ENCODE assay signal across 17 cellular contexts in the genomic region with DNA sequence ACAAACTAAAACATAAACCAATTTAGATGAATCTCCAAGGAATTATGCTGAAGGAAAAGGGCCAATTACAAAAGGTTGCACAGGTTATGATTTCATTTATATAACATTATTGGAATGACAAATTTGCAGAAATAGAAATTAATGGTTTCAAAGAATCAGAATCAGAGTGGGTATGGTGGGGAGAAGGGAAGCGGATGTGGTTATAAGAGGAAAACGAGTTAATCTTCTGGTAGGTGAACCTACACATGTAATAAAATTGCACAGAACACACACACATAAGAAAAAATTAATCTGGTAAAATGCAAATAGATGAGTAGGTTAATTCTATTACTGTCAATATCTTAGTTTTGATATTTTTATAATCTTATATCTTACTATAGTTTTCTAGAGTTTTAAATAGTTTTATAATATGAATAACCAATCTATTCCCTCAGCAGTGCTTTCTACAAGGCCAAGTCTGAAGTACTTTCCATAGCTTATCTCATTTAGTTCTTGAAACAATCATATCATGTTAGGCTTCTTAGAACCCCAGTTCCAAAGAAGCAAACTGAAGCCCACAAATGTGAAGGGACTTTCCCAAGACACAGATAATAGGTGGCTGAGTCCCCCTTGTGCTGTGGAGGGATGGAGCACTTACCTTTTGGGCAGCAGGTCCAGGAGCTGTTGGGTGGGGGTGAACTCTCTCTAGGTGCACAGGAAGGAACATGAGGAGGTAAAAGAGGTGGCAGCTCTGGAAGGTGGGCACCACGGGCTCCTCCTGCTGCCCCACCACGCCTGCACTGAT. TPM values are rescaled to one million over a fixed set of nuclear protein-coding genes. Genes with fewer than 3 reads are reported as not detected.
A peak's percentile ranks its signal among the peaks of the same experiment; 100 is the strongest.
DNase-seq lines count a peak whose midpoint lies in the region; ATAC-seq lines count a peak whose summit lies in the region.
"Had no signal": no experiment of that assay in that cellular context is flagged by ENCODE, and none has a peak within 500 bp of the region (broad histone marks: within the 10 kb centered on the region; RNA-seq: fewer than 3 reads in every experiment).

No MANE protein-coding gene starts in this region.

- peaks cover 35% of the 10 kb centered on the region for H3K9me3 Mint-ChIP-seq in activated T-cell treated with anti-CD3 and anti-CD28 coated beads, Interleukin-2, amount 50 U/mL, for 24 hours
- H3K9me3 Mint-ChIP-seq in T-helper 1 cell treated with Interleukin-12 subunit alpha and Interleukin-12 subunit beta and Interleukin-4 antibody, amounts not matched to agents 30 μg/mL and 1 μg/mL, for 36 hours = peaks cover 35% of the 10 kb centered on the region
- peaks cover 27% of the 10 kb centered on the region for H3K9me3 Mint-ChIP-seq in activated T-helper 1 cell treated with anti-CD3 and anti-CD28 coated beads, Interleukin-12 subunit alpha, Interleukin-12 subunit beta, Interleukin-2, Interleukin-4 antibody, amounts not matched to agents 30 ng/mL and 10 ng/mL and 1 ng/mL, durations not matched to agents 14 hours and 24 hours and 36 hours
- peaks cover 23% of the 10 kb centered on the region for H3K9me3 Mint-ChIP-seq in stimulated activated effector memory CD8-positive, alpha-beta T cell treated with anti-CD3 and anti-CD28 coated beads, Interleukin-12 subunit alpha, Interleukin-12 subunit beta, amount 100 ng/mL, for 72 hours

- no peak for DNase-seq in activated T-cell treated with anti-CD3 and anti-CD28 coated beads, Interleukin-2, amount 50 U/mL, for 24 hours
- DNase-seq in activated T-cell treated with anti-CD3 and anti-CD28 coated beads, Interleukin-2, amount 50 U/mL, for 1 hour = no peak
- no peak for DNase-seq in activated T-helper 1 cell treated with anti-CD3 and anti-CD28 coated beads, Interleukin-12 subunit alpha, Interleukin-12 subunit beta, Interleukin-2, Interleukin-4 antibody, amounts not matched to agents 30 ng/mL and 10 ng/mL and 1 ng/mL, durations not matched to agents 14 hours and 24 hours and 36 hours (ENCODE audit: low spot score)
- DNase-seq in stimulated activated effector memory CD8-positive, alpha-beta T cell treated with anti-CD3 and anti-CD28 coated beads, Interleukin-12 subunit alpha, Interleukin-12 subunit beta, amount 100 ng/mL, for 72 hours (ENCODE audit: low spot score in 2 of 2) = no peak
- DNase-seq in MG63 (no peak), NCI-H82 (lab: John Stamatoyannopoulos, UW) (no peak), NCI-H1417 treated with DMSO at 0.1 percent for 48 hours (lab: John Stamatoyannopoulos, UW) (no peak)
- DNase-seq: ACHN, DMS53, H9, KBM-7, NCI-H1092 treated with DMSO at 0.1 percent for 48 hours, NCI-H187 had no signal

- H3K36me3 ChIP-seq in MG63 = peaks cover 63% of the 10 kb centered on the region

- H3K4me3 Mint-ChIP-seq in activated T-cell treated with anti-CD3 and anti-CD28 coated beads, Interleukin-2, amount 50 U/mL, for 24 hours = no peak overlapping the region
- peak overlapping the region; percentile 31 for H3K4me3 Mint-ChIP-seq in T-helper 1 cell treated with Interleukin-12 subunit alpha and Interleukin-12 subunit beta and Interleukin-4 antibody, amounts not matched to agents 30 μg/mL and 1 μg/mL, for 36 hours
- no peak overlapping the region for H3K4me3 Mint-ChIP-seq in activated T-helper 1 cell treated with anti-CD3 and anti-CD28 coated beads, Interleukin-12 subunit alpha, Interleukin-12 subunit beta, Interleukin-2, Interleukin-4 antibody, amounts not matched to agents 30 ng/mL and 10 ng/mL and 1 ng/mL, durations not matched to agents 14 hours and 24 hours and 36 hours
- H3K4me3 Mint-ChIP-seq in stimulated activated effector memory CD8-positive, alpha-beta T cell treated with anti-CD3 and anti-CD28 coated beads, Interleukin-12 subunit alpha, Interleukin-12 subunit beta, amount 100 ng/mL, for 72 hours = no peak overlapping the region
- H3K4me3 Mint-ChIP-seq: H9 had no signal

- H3K36me3 Mint-ChIP-seq in activated T-cell treated with anti-CD3 and anti-CD28 coated beads, Interleukin-2, amount 50 U/mL, for 24 hours (ENCODE audit: low read depth) = peaks cover 79% of the 10 kb centered on the region
- peaks cover 42% of the 10 kb centered on the region for H3K36me3 Mint-ChIP-seq in T-helper 1 cell treated with Interleukin-12 subunit alpha and Interleukin-12 subunit beta and Interleukin-4 antibody, amounts not matched to agents 30 μg/mL and 1 μg/mL, for 36 hours (ENCODE audit: low read depth)
- peaks cover 28% of the 10 kb centered on the region for H3K36me3 Mint-ChIP-seq in activated T-helper 1 cell treated with anti-CD3 and anti-CD28 coated beads, Interleukin-12 subunit alpha, Interleukin-12 subunit beta, Interleukin-2, Interleukin-4 antibody, amounts not matched to agents 30 ng/mL and 10 ng/mL and 1 ng/mL, durations not matched to agents 14 hours and 24 hours and 36 hours (ENCODE audit: low read depth)
- H3K36me3 Mint-ChIP-seq in stimulated activated effector memory CD8-positive, alpha-beta T cell treated with anti-CD3 and anti-CD28 coated beads, Interleukin-12 subunit alpha, Interleukin-12 subunit beta, amount 100 ng/mL, for 72 hours = no peaks in the 10 kb centered on the region

- peaks cover 22% of the 10 kb centered on the region for H3K4me1 Mint-ChIP-seq in activated T-cell treated with anti-CD3 and anti-CD28 coated beads, Interleukin-2, amount 50 U/mL, for 24 hours (ENCODE audit: low read depth)
- peaks cover 9% of the 10 kb centered on the region for H3K4me1 Mint-ChIP-seq in T-helper 1 cell treated with Interleukin-12 subunit alpha and Interleukin-12 subunit beta and Interleukin-4 antibody, amounts not matched to agents 30 μg/mL and 1 μg/mL, for 36 hours (ENCODE audit: low read depth)
- peaks cover 11% of the 10 kb centered on the region for H3K4me1 Mint-ChIP-seq in activated T-helper 1 cell treated with anti-CD3 and anti-CD28 coated beads, Interleukin-12 subunit alpha, Interleukin-12 subunit beta, Interleukin-2, Interleukin-4 antibody, amounts not matched to agents 30 ng/mL and 10 ng/mL and 1 ng/mL, durations not matched to agents 14 hours and 24 hours and 36 hours (ENCODE audit: low read depth)
- peaks cover 22% of the 10 kb centered on the region for H3K4me1 Mint-ChIP-seq in stimulated activated effector memory CD8-positive, alpha-beta T cell treated with anti-CD3 and anti-CD28 coated beads, Interleukin-12 subunit alpha, Interleukin-12 subunit beta, amount 100 ng/mL, for 72 hours
- H3K4me1 Mint-ChIP-seq: H9 had no signal

- no peaks in the 10 kb centered on the region for H3K27me3 ChIP-seq in MG63

- peak overlapping the region; percentile 71 for H3K27ac Mint-ChIP-seq in activated T-cell treated with anti-CD3 and anti-CD28 coated beads, Interleukin-2, amount 50 U/mL, for 24 hours
- H3K27ac Mint-ChIP-seq in T-helper 1 cell treated with Interleukin-12 subunit alpha and Interleukin-12 subunit beta and Interleukin-4 antibody, amounts not matched to agents 30 μg/mL and 1 μg/mL, for 36 hours = peak overlapping the region; percentile 29
- peak overlapping the region; percentile 60 for H3K27ac Mint-ChIP-seq in activated T-helper 1 cell treated with anti-CD3 and anti-CD28 coated beads, Interleukin-12 subunit alpha, Interleukin-12 subunit beta, Interleukin-2, Interleukin-4 antibody, amounts not matched to agents 30 ng/mL and 10 ng/mL and 1 ng/mL, durations not matched to agents 14 hours and 24 hours and 36 hours
- H3K27ac Mint-ChIP-seq in stimulated activated effector memory CD8-positive, alpha-beta T cell treated with anti-CD3 and anti-CD28 coated beads, Interleukin-12 subunit alpha, Interleukin-12 subunit beta, amount 100 ng/mL, for 72 hours = no peak overlapping the region
- H3K27ac Mint-ChIP-seq: H9 had no signal

- peak; percentile 82 for ATAC-seq in stimulated activated effector memory CD8-positive, alpha-beta T cell treated with anti-CD3 and anti-CD28 coated beads, Interleukin-12 subunit alpha, Interleukin-12 subunit beta, amount 100 ng/mL, for 72 hours
- ATAC-seq: GM12878, Panc1 had no signal

- peaks cover 23% of the 10 kb centered on the region for H3K9me3 ChIP-seq in MG63

- H3K4me3 ChIP-seq in MG63 = no peak overlapping the region
- H3K4me3 ChIP-seq: GM12878 had no signal

- no peaks in the 10 kb centered on the region for H3K27me3 Mint-ChIP-seq in activated T-cell treated with anti-CD3 and anti-CD28 coated beads, Interleukin-2, amount 50 U/mL, for 24 hours
- H3K27me3 Mint-ChIP-seq in T-helper 1 cell treated with Interleukin-12 subunit alpha and Interleukin-12 subunit beta and Interleukin-4 antibody, amounts not matched to agents 30 μg/mL and 1 μg/mL, for 36 hours (ENCODE audit: low read depth) = no peaks in the 10 kb centered on the region
- no peaks in the 10 kb centered on the region for H3K27me3 Mint-ChIP-seq in activated T-helper 1 cell treated with anti-CD3 and anti-CD28 coated beads, Interleukin-12 subunit alpha, Interleukin-12 subunit beta, Interleukin-2, Interleukin-4 antibody, amounts not matched to agents 30 ng/mL and 10 ng/mL and 1 ng/mL, durations not matched to agents 14 hours and 24 hours and 36 hours (ENCODE audit: insufficient read depth)
- H3K27me3 Mint-ChIP-seq: CD4-positive, CD25-positive, alpha-beta regulatory T cell had no signal

- intact Hi-C loops in activated T-helper 1 cell treated with anti-CD3 and anti-CD28 coated beads, Interleukin-12 subunit alpha, Interleukin-12 subunit beta, Interleukin-2, Interleukin-4 antibody, amounts not matched to agents 30 ng/mL and 10 ng/mL and 1 ng/mL, durations not matched to agents 14 hours and 24 hours and 36 hours (cut with micrococcal nuclease) = no loop called here

RNA-seq across cellular contexts. Expression of a gene that starts 31.5 kb away (rescaled TPM):
- 18.7 and 19.4 TPM in 2 replicates for total RNA-seq in activated T-helper 1 cell treated with anti-CD3 and anti-CD28 coated beads, Interleukin-12 subunit alpha, Interleukin-12 subunit beta, Interleukin-2, Interleukin-4 antibody, amounts not matched to agents 30 ng/mL and 10 ng/mL and 1 ng/mL, durations not matched to agents 14 hours and 24 hours and 36 hours
- total RNA-seq in MG63 (2014; rRNA removed; shearing (Covaris generic); ENCODE audit: low replicate concordance) = 4.5 and 6.4 TPM in 2 replicates
